Comparison of ENCODE assay signal across 16 cellular contexts in genomic region chr15:59011262-59011947, GRCh38.
"Had no signal": no experiment of that assay in that cellular context is flagged by ENCODE, and none has a peak within 500 bp of the region (broad histone marks: within the 10 kb centered on the region; RNA-seq: fewer than 3 reads in every experiment).

No MANE protein-coding gene starts in this region.

- H3K4me3 ChIP-seq: lower lobe of right lung, pancreas, thyroid gland had no signal

- ATAC-seq: activated CD8-positive, alpha-beta memory T cell treated with anti-CD3 and anti-CD28 coated beads, Interleukin-2, amount 10 ng/mL, durations not matched to agents 7 days and 5 days; left colon; lower lobe of right lung; pancreas; stimulated activated effector memory CD8-positive, alpha-beta T cell treated with anti-CD3 and anti-CD28 coated beads, Interleukin-12 subunit alpha, Interleukin-12 subunit beta, amount 100 ng/mL, for 72 hours had no signal

- H3K36me3 ChIP-seq: pancreas, thyroid gland had no signal

- H3K9me3 Mint-ChIP-seq: activated CD4-positive, alpha-beta memory T cell treated with anti-CD3 and anti-CD28 coated beads for 36 hours; activated naive CD4-positive, alpha-beta T cell treated with anti-CD3 and anti-CD28 coated beads, Interleukin-2, amount 10 ng/mL, durations not matched to agents 7 days and 5 days; central memory CD8-positive, alpha-beta T cell; stimulated activated effector memory CD8-positive, alpha-beta T cell treated with anti-CD3 and anti-CD28 coated beads, Interleukin-12 subunit alpha, Interleukin-12 subunit beta, amount 100 ng/mL, for 72 hours had no signal

- H3K27ac Mint-ChIP-seq: activated CD4-positive, alpha-beta memory T cell treated with anti-CD3 and anti-CD28 coated beads for 36 hours; activated CD8-positive, alpha-beta memory T cell treated with anti-CD3 and anti-CD28 coated beads, Interleukin-2, amount 10 ng/mL, durations not matched to agents 7 days and 5 days; activated naive CD4-positive, alpha-beta T cell treated with anti-CD3 and anti-CD28 coated beads, Interleukin-2, amount 10 ng/mL, durations not matched to agents 7 days and 5 days; brain; stimulated activated effector memory CD8-positive, alpha-beta T cell treated with anti-CD3 and anti-CD28 coated beads, Interleukin-12 subunit alpha, Interleukin-12 subunit beta, amount 100 ng/mL, for 72 hours had no signal

- DNase-seq: activated CD4-positive, alpha-beta memory T cell treated with anti-CD3 and anti-CD28 coated beads for 36 hours; activated CD4-positive, alpha-beta T cell treated with anti-CD3 and anti-CD28 coated beads for 1 hour; activated CD8-positive, alpha-beta memory T cell treated with anti-CD3 and anti-CD28 coated beads, Interleukin-2, amount 10 ng/mL, durations not matched to agents 7 days and 5 days; activated naive CD4-positive, alpha-beta T cell treated with anti-CD3 and anti-CD28 coated beads, Interleukin-2, amount 10 ng/mL, durations not matched to agents 7 days and 5 days; activated T-cell treated with anti-CD3 and anti-CD28 coated beads, Interleukin-2, amount 50 U/mL, for 1 hour; amygdala; effector CD8-positive, alpha-beta T cell; foreskin melanocyte; left colon; lower lobe of right lung; midbrain; pancreas had no signal

- H3K27me3 Mint-ChIP-seq: activated CD4-positive, alpha-beta memory T cell treated with anti-CD3 and anti-CD28 coated beads for 36 hours; activated CD8-positive, alpha-beta memory T cell treated with anti-CD3 and anti-CD28 coated beads, Interleukin-2, amount 10 ng/mL, durations not matched to agents 7 days and 5 days; activated naive CD4-positive, alpha-beta T cell treated with anti-CD3 and anti-CD28 coated beads, Interleukin-2, amount 10 ng/mL, durations not matched to agents 7 days and 5 days; brain; central memory CD8-positive, alpha-beta T cell had no signal

- H3K9me3 ChIP-seq: lower lobe of right lung, pancreas, thyroid gland had no signal

- H3K27me3 ChIP-seq: pancreas, thyroid gland had no signal

- H3K4me3 Mint-ChIP-seq: activated CD4-positive, alpha-beta memory T cell treated with anti-CD3 and anti-CD28 coated beads for 36 hours; activated CD8-positive, alpha-beta memory T cell treated with anti-CD3 and anti-CD28 coated beads, Interleukin-2, amount 10 ng/mL, durations not matched to agents 7 days and 5 days; activated naive CD4-positive, alpha-beta T cell treated with anti-CD3 and anti-CD28 coated beads, Interleukin-2, amount 10 ng/mL, durations not matched to agents 7 days and 5 days; brain; central memory CD8-positive, alpha-beta T cell; stimulated activated effector memory CD8-positive, alpha-beta T cell treated with anti-CD3 and anti-CD28 coated beads, Interleukin-12 subunit alpha, Interleukin-12 subunit beta, amount 100 ng/mL, for 72 hours had no signal

- H3K27ac ChIP-seq: lower lobe of right lung, pancreas, thyroid gland had no signal
